26 cellular contexts compared by ENCODE assay signal in genomic region chr17:1026599-1026975, GRCh38.
"Had no signal": no experiment of that assay in that cellular context is flagged by ENCODE, and none has a peak within 500 bp of the region (broad histone marks: within the 10 kb centered on the region; RNA-seq: fewer than 3 reads in every experiment).

No MANE protein-coding gene starts in this region.

- H3K4me3 ChIP-seq: lower lobe of right lung, neural progenitor cell, psoas muscle, skin epidermis, suprapubic skin, thoracic aorta, tibial nerve, uterus had no signal

- ATAC-seq: left cardiac atrium; left lobe of liver; lower lobe of right lung; naive thymus-derived CD8-positive, alpha-beta T cell; psoas muscle; right cardiac atrium; sciatic nerve; stimulated activated effector memory CD8-positive, alpha-beta T cell treated with anti-CD3 and anti-CD28 coated beads, Interleukin-12 subunit alpha, Interleukin-12 subunit beta, amount 100 ng/mL, for 72 hours had no signal

- H3K36me3 ChIP-seq: neural progenitor cell, uterus had no signal

- H3K27ac ChIP-seq: lower lobe of right lung, neural progenitor cell, neutrophil, parathyroid adenoma, psoas muscle, suprapubic skin, tibial nerve, uterus had no signal

- FAIRE-seq: keratinocyte had no signal

- H3K9me3 ChIP-seq: lower lobe of right lung, neutrophil, psoas muscle, suprapubic skin, thoracic aorta, tibial nerve, uterus had no signal

- DNase-seq: hippocampal formation; left cardiac atrium; lower lobe of right lung; mammary epithelial cell; mesenchymal stem cell; naive thymus-derived CD8-positive, alpha-beta T cell; occipital lobe; stimulated activated CD4-positive, alpha-beta T cell treated with anti-CD3 and anti-CD28 coated beads, Interleukin-12 subunit alpha, Interleukin-12 subunit beta, amount 100 ng/mL, for 4 hours; stimulated activated CD4-positive, alpha-beta T cell treated with anti-CD3 and anti-CD28 coated beads, Interleukin-15, amount 100 ng/mL, for 24 hours; stimulated activated CD4-positive, alpha-beta T cell treated with anti-CD3 and anti-CD28 coated beads, Interleukin-2, amount 100 ng/mL, for 24 hours; stimulated activated CD4-positive, alpha-beta T cell treated with anti-CD3 and anti-CD28 coated beads, Interleukin-4, amount 100 ng/mL, for 24 hours; stimulated activated naive CD4-positive, alpha-beta T cell; uterus had no signal

- H3K9ac ChIP-seq: neural progenitor cell, parathyroid adenoma had no signal

- H3K27me3 ChIP-seq: neutrophil, suprapubic skin, tibial nerve, uterus had no signal
